ENCODE assay signal across 23 cellular contexts in genomic region chr11:11512090-11512489, GRCh38.
DNase-seq lines count a peak whose midpoint lies in the region; ATAC-seq and TF ChIP-seq lines count a peak whose summit lies in the region.
"Had no signal": no experiment of that assay in that cellular context is flagged by ENCODE, and none has a peak within 500 bp of the region (broad histone marks: within the 10 kb centered on the region; RNA-seq: fewer than 3 reads in every experiment).

No MANE protein-coding gene starts in this region.

- DNase-seq in heart right ventricle, result no peak
- peak; percentile 80 for DNase-seq in myocyte (ENCODE audit: low read depth)
- DNase-seq in activated CD4-positive, alpha-beta T cell treated with anti-CD3 and anti-CD28 coated beads, Interleukin-2, amount 50 U/mL, for 4 hours, result no peak
- DNase-seq: CD4-positive, CD25-positive, alpha-beta regulatory T cell; GM23248; H7; KBM-7; MG63; NCI-H1105 treated with DMSO at 0.1 percent for 48 hours; NCI-H146; NCI-H1930; NCI-H2107; NCI-H446 treated with DMSO at 0.1 percent for 48 hours; NCI-H526; NCI-H82; NK-92 treated with Interleukin-12 subunit alpha and Interleukin-12 subunit beta, amount 100 ng/mL, for 24 hours; PC-3 had no signal

- peak in 6 of 8 donors; percentile 42 to 78 (median 65) for ATAC-seq in heart right ventricle
- no peak for ATAC-seq in GM21390 (IDR thresholded peaks at IDR 0.05; ENCODE audit: unreplicated experiment)
- no peak for ATAC-seq in HG02759 (IDR thresholded peaks at IDR 0.05; ENCODE audit: unreplicated experiment)
- ATAC-seq: PC-3 had no signal

- peak overlapping the region in 4 of 10 donors; percentile 26 to 58 (median 50) for H3K27ac ChIP-seq in heart right ventricle
- H3K27ac ChIP-seq in skeletal muscle tissue (ENCODE audit: low read depth, low read length), result peak overlapping the region; percentile 77
- H3K27ac ChIP-seq: BLaER1, GM23248, SJSA1 had no signal

- peaks cover 8% of the 10 kb centered on the region for H3K27me3 Mint-ChIP-seq in brain

- H3K4me3 ChIP-seq in heart right ventricle (no peak overlapping the region), skeletal muscle tissue (ENCODE audit: low read length in 3 of 3) (no peak overlapping the region)
- H3K4me3 ChIP-seq: BLaER1, GM23248, MG63, SJSA1 had no signal

- intact Hi-C loops in heart right ventricle (cut with DNase I), result no loop called here

- no peak overlapping the region for H3K4me3 Mint-ChIP-seq in brain
- H3K4me3 Mint-ChIP-seq: CD4-positive, CD25-positive, alpha-beta regulatory T cell had no signal

- H3K4me1 ChIP-seq in heart right ventricle (peaks cover 7 to 78% (median 25%) of the 10 kb centered on the region in 9 donors), skeletal muscle tissue (ENCODE audit: control insufficient read depth in 3 of 3, insufficient read depth in 3 of 3, low read length in 3 of 3) (peaks cover 15 to 41% (median 34%) of the 10 kb centered on the region in 3 donors)
- H3K4me1 ChIP-seq: BLaER1 had no signal

- WGBS in heart right ventricle, 2 donors, result 74 to 80% methylated on average over 6 of the region's 6 CpGs

- peaks cover 64% of the 10 kb centered on the region for H3K4me1 Mint-ChIP-seq in brain
- H3K4me1 Mint-ChIP-seq: CD4-positive, CD25-positive, alpha-beta regulatory T cell had no signal

- TF ChIP-seq CTCF in brain (conservative IDR thresholded peaks at IDR 0.05), result no peak
- TF ChIP-seq CTCF in heart right ventricle (IDR thresholded peaks at IDR 0.05), result no peak

- peak overlapping the region; percentile 64 to 88 (median 73) for H3K27ac Mint-ChIP-seq in brain
- H3K27ac Mint-ChIP-seq: CD4-positive, CD25-positive, alpha-beta regulatory T cell had no signal

- H3K27me3 ChIP-seq in heart right ventricle, result no peaks in the 10 kb centered on the region
- H3K27me3 ChIP-seq in skeletal muscle tissue (ENCODE audit: control insufficient read depth in 3 of 3, insufficient read depth in 3 of 3, low read length in 3 of 3), result no peaks in the 10 kb centered on the region
- H3K27me3 ChIP-seq: BLaER1, MG63 had no signal

- no peaks in the 10 kb centered on the region for H3K9me3 Mint-ChIP-seq in brain

- H3K9ac ChIP-seq in skeletal muscle tissue (ENCODE audit: low read depth in 1 of 3, low read length in 3 of 3), result peak overlapping the region in 1 of 3 donors; percentile 64
- H3K9ac ChIP-seq: BLaER1, GM23248 had no signal

- no peaks in the 10 kb centered on the region for H3K36me3 ChIP-seq in heart right ventricle
- H3K36me3 ChIP-seq in skeletal muscle tissue (ENCODE audit: control insufficient read depth in 3 of 3, insufficient read depth in 3 of 3, low read length in 3 of 3), result no peaks in the 10 kb centered on the region
- H3K36me3 ChIP-seq: BLaER1, MG63, SJSA1 had no signal

- H3K9me3 ChIP-seq in heart right ventricle (no peaks in the 10 kb centered on the region), skeletal muscle tissue (ENCODE audit: control insufficient read depth in 3 of 3, low read length in 3 of 3) (no peaks in the 10 kb centered on the region)
- H3K9me3 ChIP-seq: BLaER1, MG63, SJSA1 had no signal

- no peaks in the 10 kb centered on the region for H3K36me3 Mint-ChIP-seq in brain
- H3K36me3 Mint-ChIP-seq: CD4-positive, CD25-positive, alpha-beta regulatory T cell had no signal

Comparison
In these comparisons a context has a peak if more than half of its experiments do, and no peak if none do; other contexts are left out.
1. ATAC-seq: peak in heart right ventricle (6 of 8); none in GM21390 (single experiment) and HG02759 (single experiment).